ENCODE assay signal across 12 cellular contexts in genomic region chr16:16992986-16993783, GRCh38.
A peak's percentile ranks its signal among the peaks of the same experiment; 100 is the strongest.
DNase-seq lines count a peak whose midpoint lies in the region; ATAC-seq and TF ChIP-seq lines count a peak whose summit lies in the region.
"Had no signal": no experiment of that assay in that cellular context is flagged by ENCODE, and none has a peak within 500 bp of the region (broad histone marks: within the 10 kb centered on the region; RNA-seq: fewer than 3 reads in every experiment).

No MANE protein-coding gene starts in this region.

- H3K27ac Mint-ChIP-seq in activated naive CD8-positive, alpha-beta T cell treated with anti-CD3 and anti-CD28 coated beads, Interleukin-2, amount 10 ng/mL, durations not matched to agents 7 days and 5 days, result peak overlapping the region; percentile 14

- peaks cover 15% of the 10 kb centered on the region for H3K4me1 Mint-ChIP-seq in activated naive CD8-positive, alpha-beta T cell treated with anti-CD3 and anti-CD28 coated beads, Interleukin-2, amount 10 ng/mL, durations not matched to agents 7 days and 5 days

- peak; percentile 76 for ATAC-seq in activated naive CD8-positive, alpha-beta T cell treated with anti-CD3 and anti-CD28 coated beads, Interleukin-2, amount 10 ng/mL, durations not matched to agents 7 days and 5 days (ENCODE audit: low read depth)
- ATAC-seq: A549 had no signal

- POLR2A ChIA-PET in activated naive CD8-positive, alpha-beta T cell treated with anti-CD3 and anti-CD28 coated beads, Interleukin-2, amount 10 ng/mL, durations not matched to agents 7 days and 5 days (lab: Charles Lee), result no interaction called here

- peaks cover 8% of the 10 kb centered on the region for H3K27me3 Mint-ChIP-seq in activated naive CD8-positive, alpha-beta T cell treated with anti-CD3 and anti-CD28 coated beads, Interleukin-2, amount 10 ng/mL, durations not matched to agents 7 days and 5 days

- in situ Hi-C loops in GM13977 (cut with MboI; ENCODE audit: low pct_unique_long_range_greater_than_20kb, low sequenced_read_pairs, unreplicated experiment), result no loop called here

- peak overlapping the region; percentile 42 for H3K4me3 Mint-ChIP-seq in activated naive CD8-positive, alpha-beta T cell treated with anti-CD3 and anti-CD28 coated beads, Interleukin-2, amount 10 ng/mL, durations not matched to agents 7 days and 5 days

- DNase-seq in SKM-1 treated with dmso at 0.1 percent for 144 hours (lab: John Stamatoyannopoulos, UW; ENCODE audit: unreplicated experiment), result peak; percentile 5
- DNase-seq in SKM-1 (lab: John Stamatoyannopoulos, UW; ENCODE audit: unreplicated experiment), result no peak
- peak; percentile 40 for DNase-seq in NCI-H2171 treated with DMSO at 0.1 percent for 48 hours (lab: John Stamatoyannopoulos, UW)
- peak; percentile 29 for DNase-seq in activated naive CD8-positive, alpha-beta T cell treated with anti-CD3 and anti-CD28 coated beads, Interleukin-2, amount 10 ng/mL, durations not matched to agents 7 days and 5 days
- peak; percentile 41 for DNase-seq in retina
- DNase-seq in cerebellum (ENCODE audit: low spot score), result no peak
- DNase-seq in activated CD4-positive, CD25-positive, alpha-beta regulatory T cell (lab: John Stamatoyannopoulos, UW), result no peak
- no peak for DNase-seq in GM13977 (ENCODE audit: low spot score)
- DNase-seq: colonic mucosa, DND-41, NCI-H524 had no signal

- H3K9me3 Mint-ChIP-seq in activated naive CD8-positive, alpha-beta T cell treated with anti-CD3 and anti-CD28 coated beads, Interleukin-2, amount 10 ng/mL, durations not matched to agents 7 days and 5 days, result no peaks in the 10 kb centered on the region

- no peak for TF ChIP-seq CTCF in GM13977 (IDR thresholded peaks at IDR 0.05; ENCODE audit: extremely low read depth, insufficient read depth, missing control alignments)

- no peaks in the 10 kb centered on the region for H3K36me3 Mint-ChIP-seq in activated naive CD8-positive, alpha-beta T cell treated with anti-CD3 and anti-CD28 coated beads, Interleukin-2, amount 10 ng/mL, durations not matched to agents 7 days and 5 days

Comparison
In these comparisons a context has a peak if more than half of its experiments do, and no peak if none do; other contexts are left out.
1. DNase-seq: peak in SKM-1 treated with dmso at 0.1 percent for 144 hours (single experiment), NCI-H2171 treated with DMSO at 0.1 percent for 48 hours (single experiment), activated naive CD8-positive, alpha-beta T cell treated with anti-CD3 and anti-CD28 coated beads, Interleukin-2, amount 10 ng/mL, durations not matched to agents 7 days and 5 days (single experiment) and retina (single experiment); none in SKM-1 (single experiment), cerebellum (single experiment), activated CD4-positive, CD25-positive, alpha-beta regulatory T cell (0 of 4) and GM13977 (single experiment).